ENCODE assay signal across 8 cellular contexts in the genomic region with DNA sequence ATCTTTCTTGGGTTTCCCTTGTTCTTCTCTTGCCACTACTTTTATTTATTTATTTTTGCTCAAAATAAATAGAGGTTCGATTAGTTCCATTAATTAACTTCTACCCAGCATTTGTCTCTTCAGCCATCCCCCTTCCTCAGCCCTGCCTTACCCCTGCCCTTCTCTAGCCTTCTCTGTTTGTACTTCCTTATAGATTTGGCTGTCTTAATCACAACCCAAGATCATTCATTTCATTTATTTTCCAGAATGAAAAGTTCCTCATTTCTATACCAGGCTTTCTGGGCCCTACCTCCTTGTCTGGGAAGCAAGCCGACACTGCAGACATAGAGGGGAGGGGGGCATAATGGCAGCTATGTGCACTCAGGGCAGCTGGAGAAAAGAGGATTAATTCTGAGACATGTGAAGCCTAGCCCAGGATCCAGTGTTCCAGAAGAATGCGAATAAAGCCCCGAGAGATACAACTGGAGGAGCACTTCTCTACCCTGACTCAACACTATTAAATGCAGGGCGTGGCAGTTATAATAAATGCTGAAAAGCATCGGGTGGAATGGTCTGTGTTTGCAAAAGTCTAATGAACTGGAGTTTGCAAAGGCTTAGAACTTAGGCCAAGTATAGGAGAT. TPM values are rescaled to one million over a fixed set of nuclear protein-coding genes. Genes with fewer than 3 reads are reported as not detected.
A peak's percentile ranks its signal among the peaks of the same experiment; 100 is the strongest.
DNase-seq lines count a peak whose midpoint lies in the region; ATAC-seq, FAIRE-seq and TF ChIP-seq lines count a peak whose summit lies in the region.

No MANE protein-coding gene starts in this region.

- H3K4me1 ChIP-seq in RWPE2 (ENCODE audit: insufficient read depth, poor library complexity, severe bottlenecking), result peaks cover 45% of the 10 kb centered on the region

- H3K9me3 ChIP-seq in RWPE2 (ENCODE audit: severe bottlenecking), result no peaks in the 10 kb centered on the region

- peak; percentile 87 for ATAC-seq in RWPE2 (ENCODE audit: low read depth)
- ATAC-seq in sciatic nerve, result peak; percentile 58

- TF ChIP-seq CTCF in RWPE2 (IDR thresholded peaks at IDR 0.05; ENCODE audit: poor library complexity, severe bottlenecking), result no peak

- H3K36me3 ChIP-seq in RWPE2 (ENCODE audit: low read depth), result no peaks in the 10 kb centered on the region

- no peak for TF ChIP-seq POLR2A in GM12891 (IDR thresholded peaks at IDR 0.05; ENCODE audit: low read depth, low read length)

- H3K27ac ChIP-seq in RWPE2 (ENCODE audit: poor library complexity, severe bottlenecking), result peak overlapping the region; percentile 89

- H3K4me3 ChIP-seq in RWPE2 (ENCODE audit: severe bottlenecking), result no peak overlapping the region

- DNase-seq in GM12891 (ENCODE audit: insufficient read length, low spot score) (no peak), RWPE2 (ENCODE audit: low spot score) (no peak), fibroblast of peridontal ligament (ENCODE audit: extremely low read depth) (peak; percentile 68), sciatic nerve (ENCODE audit: low spot score) (no peak), HPDE6-E6E7 (ENCODE audit: extremely low spot score) (no peak), DMS53 treated with DMSO at 0.1 percent for 48 hours (lab: John Stamatoyannopoulos, UW; ENCODE audit: unreplicated experiment) (no peak), cerebellar cortex (ENCODE audit: low spot score) (no peak), NCI-H446 (lab: John Stamatoyannopoulos, UW) (no peak)

- peak; percentile 65 for FAIRE-seq in GM12891 (lab: Jason Lieb, UNC)

- H3K27me3 ChIP-seq in RWPE2 (ENCODE audit: insufficient read depth, poor library complexity, severe bottlenecking), result no peaks in the 10 kb centered on the region

- intact Hi-C loops in sciatic nerve (cut with DNase I), result no loop called here

TF ChIP-seq in GM12891, 5 proteins besides CTCF, POLR2A, EP300 and RAD21:
- TF ChIP-seq SPI1 (IDR thresholded peaks at IDR 0.05; ENCODE audit: low read depth, low read length) (0 out of 2 replicates have a peak, but pooled peaks have one; percentile 41), POU2F2 (IDR thresholded peaks at IDR 0.05; ENCODE audit: low read depth, low read length) (no peak)

RNA-seq across cellular contexts. Expression of a gene that starts 6.4 kb away (rescaled TPM):
- 287 TPM for polyA plus RNA-seq in GM12891 (2012; ENCODE audit: low read depth, missing spikeins)
- total RNA-seq in sciatic nerve, result 124 TPM

RNA-seq across cellular contexts. Expression of a gene that starts 53.7 kb away (rescaled TPM):
- polyA plus RNA-seq in GM12891 (2012; ENCODE audit: low read depth, missing spikeins), result 19.9 TPM
- 42.0 TPM for total RNA-seq in sciatic nerve

RNA-seq across cellular contexts. Expression of a gene that starts 54.1 kb away (rescaled TPM):
- 24.4 TPM for polyA plus RNA-seq in GM12891 (2012; ENCODE audit: low read depth, missing spikeins)
- total RNA-seq in sciatic nerve, result 71.4 TPM
